Comparison of ENCODE assay signal across 22 cellular contexts in genomic region chr4:17535906-17536305, GRCh38. TPM values are rescaled to one million over a fixed set of nuclear protein-coding genes. Genes with fewer than 3 reads are reported as not detected.
DNase-seq lines count a peak whose midpoint lies in the region; ATAC-seq and TF ChIP-seq lines count a peak whose summit lies in the region.
"Had no signal": no experiment of that assay in that cellular context is flagged by ENCODE, and none has a peak within 500 bp of the region (broad histone marks: within the 10 kb centered on the region; RNA-seq: fewer than 3 reads in every experiment).

No MANE protein-coding gene starts in this region.

- ATAC-seq in HG02885 (IDR thresholded peaks at IDR 0.05; ENCODE audit: poor library complexity, unreplicated experiment): peak; percentile 61
- ATAC-seq: effector memory CD8-positive, alpha-beta T cell; natural killer cell had no signal

- TF ChIP-seq CTCF in GM12865 (IDR thresholded peaks at IDR 0.05; ENCODE audit: insufficient read depth, low read depth, low read length, missing control alignments) (no peak), fibroblast of mammary gland (conservative IDR thresholded peaks at IDR 0.05; ENCODE audit: control insufficient read depth, insufficient read depth, low read depth, low read length) (no peak), WERI-Rb-1 (IDR thresholded peaks at IDR 0.05; ENCODE audit: low read depth, low read length) (no peak)

- H3K36me3 ChIP-seq in WERI-Rb-1: no peaks in the 10 kb centered on the region
- H3K36me3 ChIP-seq: prostate gland had no signal

- H3K27me3 ChIP-seq in WERI-Rb-1 (ENCODE audit: insufficient read depth, low read depth, severe bottlenecking): no peaks in the 10 kb centered on the region

- H3K27ac ChIP-seq in WERI-Rb-1: no peak overlapping the region
- H3K27ac ChIP-seq: prostate gland had no signal

- H3K4me3 ChIP-seq in GM12865 (ENCODE audit: low read depth, low read length) (no peak overlapping the region), fibroblast of mammary gland (ENCODE audit: control insufficient read depth, low read depth, low read length) (no peak overlapping the region), WERI-Rb-1 (ENCODE audit: low read depth, low read length) (no peak overlapping the region)
- H3K4me3 ChIP-seq: prostate gland had no signal

- peak; percentile 21 for DNase-seq in GM12865 (ENCODE audit: low read depth)
- peak; percentile 18 for DNase-seq in RKO (ENCODE audit: low spot score)
- peak; percentile 22 for DNase-seq in fibroblast of mammary gland (ENCODE audit: low read depth)
- DNase-seq in WERI-Rb-1: no peak
- no peak for DNase-seq in NCI-H2081 (lab: John Stamatoyannopoulos, UW)
- DNase-seq in HPDE6-E6E7 (ENCODE audit: extremely low spot score): no peak
- no peak for DNase-seq in mesenteric fat pad (ENCODE audit: low spot score)
- DNase-seq: activated naive CD4-positive, alpha-beta T cell treated with Interleukin-2 at 50 U/mL for 16 hours; aorta; cerebellar nuclear complex; effector memory CD8-positive, alpha-beta T cell; EL; natural killer cell; NCI-H1930; NCI-H510A treated with DMSO at 0.1 percent for 48 hours; stimulated activated CD4-positive, alpha-beta T cell treated with anti-CD3 and anti-CD28 coated beads, Interleukin-4, amount 100 ng/mL, for 4 hours had no signal

- H3K9me3 ChIP-seq in WERI-Rb-1 (ENCODE audit: severe bottlenecking): no peaks in the 10 kb centered on the region
- H3K9me3 ChIP-seq: prostate gland had no signal

RNA-seq across cellular contexts. Expression of gene CLRN2, which starts 20.9 kb away (rescaled TPM):
- not detected for total RNA-seq in mesenteric fat pad
- total RNA-seq: aorta; fibroblast of lung; natural killer cell; prostate gland; skeletal muscle tissue; T-helper 2 cell treated with Interferon-gamma antibody and Interleukin-4, amounts not matched to agents 100 ng/mL and 5 ng/mL, for 36 hours; temporal lobe had no signal

RNA-seq across cellular contexts. Expression of gene QDPR, which starts 24.0 kb away (rescaled TPM):
- 51.9 TPM for total RNA-seq in mesenteric fat pad

RNA-seq across cellular contexts. Expression of gene LAP3, which starts 41.1 kb away (rescaled TPM):
- 110 TPM for total RNA-seq in mesenteric fat pad

Comparison
In these comparisons a context has a peak if more than half of its experiments do, and no peak if none do; other contexts are left out.
1. DNase-seq: peak in GM12865 (single experiment), RKO (single experiment) and fibroblast of mammary gland (single experiment); none in WERI-Rb-1 (single experiment), NCI-H2081 (0 of 2), HPDE6-E6E7 (single experiment) and mesenteric fat pad (single experiment).